ENCODE assay signal across 28 cellular contexts in the genomic region with DNA sequence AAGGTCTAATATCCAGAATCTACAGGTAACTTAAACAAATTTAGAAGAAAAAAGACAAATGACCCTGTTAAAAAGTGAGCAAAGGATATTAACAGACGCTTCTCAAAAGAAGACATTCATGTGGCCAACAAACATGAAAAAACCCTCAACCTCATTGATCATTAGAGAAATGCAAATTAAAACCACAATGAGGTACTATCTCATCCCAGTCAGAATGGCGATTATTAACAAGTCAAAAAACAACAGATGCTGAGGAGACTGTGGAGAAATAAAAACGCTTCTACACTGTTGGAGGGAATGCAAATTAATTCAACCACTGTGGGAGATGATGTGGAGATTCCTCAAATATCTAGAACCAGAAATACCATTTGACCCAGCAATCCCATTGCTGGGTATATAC.
"Had no signal": no experiment of that assay in that cellular context is flagged by ENCODE, and none has a peak within 500 bp of the region (broad histone marks: within the 10 kb centered on the region; RNA-seq: fewer than 3 reads in every experiment).

No MANE protein-coding gene starts in this region.

- H3K9me3 ChIP-seq: adrenal gland, body of pancreas, esophagus muscularis mucosa, gastrocnemius medialis, heart left ventricle had no signal

- DNase-seq: activated CD4-positive, alpha-beta memory T cell treated with anti-CD3 and anti-CD28 coated beads for 36 hours; activated CD4-positive, alpha-beta T cell treated with anti-CD3 and anti-CD28 coated beads for 36 hours; activated CD4-positive, alpha-beta T cell treated with anti-CD3 and anti-CD28 coated beads, Interleukin-2, amount 10 ng/mL, durations not matched to agents 24 days and 14 days; activated CD4-positive, CD25-positive, alpha-beta regulatory T cell; activated CD4-positive, CD25-positive, alpha-beta regulatory T cell treated with anti-CD3 and anti-CD28 coated beads, Interleukin-2, amount 50 U/mL, for 72 hours; activated effector memory CD4-positive, alpha-beta T cell treated with anti-CD3 and anti-CD28 coated beads, Interleukin-2, amount 50 U/mL, for 16 hours; activated naive CD4-positive, alpha-beta T cell treated with anti-CD3 and anti-CD28 coated beads for 36 hours; activated naive CD8-positive, alpha-beta T cell treated with anti-CD3 and anti-CD28 coated beads for 36 hours; activated naive CD8-positive, alpha-beta T cell treated with anti-CD3 and anti-CD28 coated beads, Interleukin-2, amount 50 U/mL, for 24 hours; activated T-cell treated with anti-CD3 and anti-CD28 coated beads, Interleukin-2, amount 50 U/mL, for 4 hours; adrenal gland; amygdala; aorta; body of pancreas; caudate nucleus; cortex of kidney; dermis blood vessel endothelial cell; effector CD4-positive, alpha-beta T cell; effector memory CD8-positive, alpha-beta T cell; erythroblast; foreskin keratinocyte; gastrocnemius medialis; glutamatergic neuron; heart left ventricle; hypothalamus; T1000 had no signal

- H3K27me3 ChIP-seq: adrenal gland, body of pancreas, esophagus muscularis mucosa, gastrocnemius medialis, heart left ventricle had no signal

- H3K4me3 ChIP-seq: adrenal gland, body of pancreas, esophagus muscularis mucosa, gastrocnemius medialis, heart left ventricle had no signal

- H3K27ac ChIP-seq: adrenal gland, body of pancreas, esophagus muscularis mucosa, foreskin keratinocyte, gastrocnemius medialis, heart left ventricle had no signal

- ATAC-seq: activated CD4-positive, alpha-beta T cell treated with anti-CD3 and anti-CD28 coated beads for 36 hours; activated naive CD8-positive, alpha-beta T cell treated with anti-CD3 and anti-CD28 coated beads, Interleukin-2, amount 50 U/mL, for 24 hours; activated T-cell treated with anti-CD3 and anti-CD28 coated beads, Interleukin-2, amount 50 U/mL, for 4 hours; activated T-helper 17 cell treated with anti-CD3 and anti-CD28 coated beads, Interleukin-2, amount 50 U/mL, for 72 hours; body of pancreas; effector memory CD8-positive, alpha-beta T cell; foreskin keratinocyte; gastrocnemius medialis; heart left ventricle had no signal

- H3K36me3 ChIP-seq: adrenal gland, esophagus muscularis mucosa, gastrocnemius medialis, heart left ventricle had no signal

- H3K4me1 ChIP-seq: adrenal gland, body of pancreas, esophagus muscularis mucosa, foreskin keratinocyte, gastrocnemius medialis, heart left ventricle had no signal
